ENCODE assay signal across 30 cellular contexts in the genomic region with DNA sequence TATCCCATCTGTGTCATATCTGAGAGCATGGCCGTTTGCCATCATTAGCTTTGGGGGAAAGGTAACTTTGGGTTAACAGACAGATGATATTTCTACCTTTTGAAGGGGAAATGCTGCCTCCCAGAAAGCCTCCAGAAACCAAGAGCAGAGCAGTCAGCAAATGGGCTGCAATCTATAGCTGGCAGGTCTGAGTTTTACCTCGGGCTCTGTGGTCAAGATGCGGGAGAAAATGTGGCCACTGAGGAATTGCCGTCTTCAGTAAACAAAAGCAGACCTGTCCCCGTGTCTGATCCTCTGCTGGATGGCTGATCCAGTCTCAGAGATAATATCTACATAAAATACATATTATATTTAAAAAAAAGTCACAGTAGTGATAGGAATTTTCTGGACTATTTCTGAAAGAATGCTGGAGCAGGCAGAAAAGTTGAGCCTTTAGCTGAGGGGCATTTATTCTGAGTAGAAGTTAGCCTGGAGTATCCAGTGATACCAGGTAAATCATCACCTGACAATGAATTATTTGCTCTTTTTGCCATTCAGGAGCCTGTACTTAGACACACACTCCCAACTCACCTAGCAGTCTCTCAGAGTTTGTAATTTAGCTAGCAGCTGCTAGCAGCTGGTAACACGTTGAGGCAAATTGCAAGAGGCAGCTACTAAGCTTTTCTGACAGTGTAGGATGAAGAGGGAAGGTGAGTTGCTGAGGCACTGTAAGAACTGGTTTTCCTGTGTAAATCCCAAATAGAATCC.
"Had no signal": no experiment of that assay in that cellular context is flagged by ENCODE, and none has a peak within 500 bp of the region (broad histone marks: within the 10 kb centered on the region; RNA-seq: fewer than 3 reads in every experiment).

No MANE protein-coding gene starts in this region.

- H3K4me3 ChIP-seq: colonic mucosa, esophagus squamous epithelium, heart right ventricle, lung, mucosa of descending colon, right lobe of liver, suprapubic skin, transverse colon, vagina had no signal

- H3K36me3 Mint-ChIP-seq: memory B cell; naive B cell; natural killer cell treated with Interleukin-12 subunit alpha and Interleukin-12 subunit beta and Interleukin-15 and Interleukin-18, amount 100 ng/mL, for 72 hours; stimulated activated naive B cell treated with anti-CD40 and anti-IgM and Interleukin-4, amounts not matched to agents 10 μg/mL and 1 μg/mL and 100 μg/mL, for 72 hours had no signal

- ATAC-seq: heart right ventricle; left lobe of liver; mucosa of descending colon; natural killer cell treated with Interleukin-12 subunit alpha and Interleukin-12 subunit beta and Interleukin-15 and Interleukin-18, amount 100 ng/mL, for 72 hours; right lobe of liver; stimulated activated naive B cell treated with anti-CD40 and anti-IgM and Interleukin-4, amounts not matched to agents 10 μg/mL and 1 μg/mL and 100 μg/mL, for 72 hours; stimulated activated naive CD8-positive, alpha-beta T cell treated with anti-CD3 and anti-CD28 coated beads, Interleukin-15, amount 100 ng/mL, for 72 hours had no signal

- H3K27me3 ChIP-seq: colonic mucosa, esophagus squamous epithelium, heart right ventricle, neutrophil, right lobe of liver, suprapubic skin, transverse colon, vagina had no signal

- H3K79me2 ChIP-seq: parathyroid adenoma had no signal

- H3K4me1 Mint-ChIP-seq: memory B cell; naive B cell; neural crest cell; stimulated activated naive B cell treated with anti-CD40 and anti-IgM and Interleukin-4, amounts not matched to agents 10 μg/mL and 1 μg/mL and 100 μg/mL, for 72 hours; stimulated activated naive CD8-positive, alpha-beta T cell treated with anti-CD3 and anti-CD28 coated beads, Interleukin-15, amount 100 ng/mL, for 72 hours had no signal

- H3K4me1 ChIP-seq: colonic mucosa, esophagus squamous epithelium, heart right ventricle, parathyroid adenoma, right lobe of liver, suprapubic skin, transverse colon, vagina had no signal

- H3K36me3 ChIP-seq: colonic mucosa, esophagus squamous epithelium, heart right ventricle, neutrophil, right lobe of liver, suprapubic skin, transverse colon, vagina had no signal

- H3K9me3 Mint-ChIP-seq: memory B cell had no signal

- DNase-seq: colonic mucosa; dermis blood vessel endothelial cell; effector memory CD4-positive, alpha-beta T cell; erythroblast; esophagus squamous epithelium; foreskin melanocyte; glutamatergic neuron; heart right ventricle; hippocampal formation; kidney; mucosa of descending colon; naive B cell; right lobe of liver; small intestine; stimulated activated CD4-positive, alpha-beta T cell treated with anti-CD3 and anti-CD28 coated beads, Interleukin-15, amount 100 ng/mL, for 24 hours; stimulated activated CD4-positive, alpha-beta T cell treated with anti-CD3 and anti-CD28 coated beads, Interleukin-2, amount 100 ng/mL, for 48 hours; stimulated activated naive B cell treated with anti-CD40 and anti-IgM and Interleukin-4, amounts not matched to agents 10 μg/mL and 1 μg/mL and 100 μg/mL, for 72 hours; stimulated activated naive CD8-positive, alpha-beta T cell treated with anti-CD3 and anti-CD28 coated beads, Interleukin-15, amount 100 ng/mL, for 72 hours; transverse colon had no signal

- H3K27me3 Mint-ChIP-seq: memory B cell; naive B cell; natural killer cell treated with Interleukin-12 subunit alpha and Interleukin-12 subunit beta and Interleukin-15 and Interleukin-18, amount 100 ng/mL, for 72 hours; progenitor cell of endocrine pancreas; stimulated activated naive B cell treated with anti-CD40 and anti-IgM and Interleukin-4, amounts not matched to agents 10 μg/mL and 1 μg/mL and 100 μg/mL, for 72 hours; stimulated activated naive CD8-positive, alpha-beta T cell treated with anti-CD3 and anti-CD28 coated beads, Interleukin-15, amount 100 ng/mL, for 72 hours had no signal

- H3K9ac ChIP-seq: parathyroid adenoma had no signal

- H3K27ac Mint-ChIP-seq: memory B cell; naive B cell; natural killer cell treated with Interleukin-12 subunit alpha and Interleukin-12 subunit beta and Interleukin-15 and Interleukin-18, amount 100 ng/mL, for 72 hours; stimulated activated naive B cell treated with anti-CD40 and anti-IgM and Interleukin-4, amounts not matched to agents 10 μg/mL and 1 μg/mL and 100 μg/mL, for 72 hours; stimulated activated naive CD8-positive, alpha-beta T cell treated with anti-CD3 and anti-CD28 coated beads, Interleukin-15, amount 100 ng/mL, for 72 hours had no signal

- H2AFZ ChIP-seq: parathyroid adenoma had no signal

- FAIRE-seq: endometrium, kidney, small intestine had no signal

- H3K4me3 Mint-ChIP-seq: memory B cell; naive B cell; natural killer cell treated with Interleukin-12 subunit alpha and Interleukin-12 subunit beta and Interleukin-15 and Interleukin-18, amount 100 ng/mL, for 72 hours; neural crest cell; stimulated activated naive B cell treated with anti-CD40 and anti-IgM and Interleukin-4, amounts not matched to agents 10 μg/mL and 1 μg/mL and 100 μg/mL, for 72 hours; stimulated activated naive CD8-positive, alpha-beta T cell treated with anti-CD3 and anti-CD28 coated beads, Interleukin-15, amount 100 ng/mL, for 72 hours had no signal

- H3K9me3 ChIP-seq: colonic mucosa, esophagus squamous epithelium, mucosa of descending colon, neutrophil, right lobe of liver, suprapubic skin, transverse colon, vagina had no signal

- H3K27ac ChIP-seq: colonic mucosa, esophagus squamous epithelium, heart right ventricle, neutrophil, parathyroid adenoma, right lobe of liver, suprapubic skin, transverse colon, vagina had no signal
